Comparison of ENCODE assay signal across 9 cellular contexts in the genomic region with DNA sequence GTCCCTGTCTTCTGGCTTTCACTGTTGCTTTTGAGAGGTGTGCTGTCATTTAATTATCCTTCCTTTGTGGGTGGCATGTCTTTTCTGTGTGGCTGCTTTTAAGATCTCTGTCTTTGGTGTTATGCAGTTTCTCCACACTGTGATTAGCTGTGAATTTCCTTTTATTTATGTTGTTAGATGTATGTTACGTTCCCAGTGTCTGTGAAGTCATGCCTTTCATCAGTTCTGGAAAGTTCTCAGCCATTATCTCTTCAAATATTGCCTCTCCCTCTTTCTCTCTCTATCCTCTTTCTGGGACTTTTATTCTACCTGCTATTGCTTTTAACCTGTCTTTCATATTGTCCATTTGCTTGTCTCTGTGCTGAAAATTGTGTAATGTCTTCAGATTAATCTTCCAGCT. TPM values are rescaled to one million over a fixed set of nuclear protein-coding genes. Genes with fewer than 3 reads are reported as not detected.
"Had no signal": no experiment of that assay in that cellular context is flagged by ENCODE, and none has a peak within 500 bp of the region (broad histone marks: within the 10 kb centered on the region; RNA-seq: fewer than 3 reads in every experiment).

No MANE protein-coding gene starts in this region.

- H3K9ac ChIP-seq: KMS-11 had no signal

- H3K27ac ChIP-seq: HL-60, KMS-11 had no signal

- H3K4me3 ChIP-seq: K562 had no signal

- DNase-seq: IMR-90, KBM-7, KG1 had no signal

- ATAC-seq: K562 had no signal

- FAIRE-seq: HTR-8/SVneo, K562 had no signal

- H3K4me2 ChIP-seq: KMS-11 had no signal

RNA-seq across cellular contexts. Expression of a gene that starts 21.0 kb away (rescaled TPM):
- total RNA-seq: HT-29, HT1080, IMR-90 had no signal
- polyA plus RNA-seq: IMR-90 had no signal
